Comparison of ENCODE assay signal across 12 cellular contexts in genomic region chrX:139890991-139891700, GRCh38. TPM values are rescaled to one million over a fixed set of nuclear protein-coding genes. Genes with fewer than 3 reads are reported as not detected.
DNase-seq lines count a peak whose midpoint lies in the region; ATAC-seq and TF ChIP-seq lines count a peak whose summit lies in the region.
"Had no signal": no experiment of that assay in that cellular context is flagged by ENCODE, and none has a peak within 500 bp of the region (broad histone marks: within the 10 kb centered on the region; RNA-seq: fewer than 3 reads in every experiment).

No MANE protein-coding gene starts in this region.

- peak overlapping the region; percentile 50 for H3K4me2 ChIP-seq in SK-N-SH

- no peaks in the 10 kb centered on the region for H3K9me3 Mint-ChIP-seq in stimulated activated naive CD8-positive, alpha-beta T cell treated with anti-CD3 and anti-CD28 coated beads, Interleukin-15, amount 100 ng/mL, for 72 hours
- H3K9me3 Mint-ChIP-seq: naive thymus-derived CD4-positive, alpha-beta T cell had no signal

- H3K9me2 ChIP-seq in SK-N-SH, result no peaks in the 10 kb centered on the region

- H3K4me3 Mint-ChIP-seq in stimulated activated naive CD8-positive, alpha-beta T cell treated with anti-CD3 and anti-CD28 coated beads, Interleukin-15, amount 100 ng/mL, for 72 hours, result no peak overlapping the region
- H3K4me3 Mint-ChIP-seq: B cell; naive thymus-derived CD4-positive, alpha-beta T cell had no signal

- 11% methylated on average over 3 of the region's 3 CpGs for WGBS in SK-N-SH (ENCODE audit: low lambda C conversion rate)

- no peaks in the 10 kb centered on the region for H3K9me3 ChIP-seq in SK-N-SH
- H3K9me3 ChIP-seq: adrenal gland, upper lobe of left lung had no signal

- no peaks in the 10 kb centered on the region for H4K20me1 ChIP-seq in SK-N-SH (ENCODE audit: insufficient read depth)

- no peak overlapping the region for H3K9ac ChIP-seq in SK-N-SH

- TF ChIP-seq CTCF in SK-N-SH (IDR thresholded peaks at IDR 0.05), result no peak

- H3K27me3 Mint-ChIP-seq in stimulated activated naive CD8-positive, alpha-beta T cell treated with anti-CD3 and anti-CD28 coated beads, Interleukin-15, amount 100 ng/mL, for 72 hours, result no peaks in the 10 kb centered on the region
- H3K27me3 Mint-ChIP-seq: B cell; naive thymus-derived CD4-positive, alpha-beta T cell had no signal

- H2AFZ ChIP-seq in SK-N-SH (ENCODE audit: low read depth), result no peak overlapping the region

- H3K79me2 ChIP-seq in SK-N-SH (ENCODE audit: insufficient read depth), result peaks cover 93% of the 10 kb centered on the region

- no peak for TF ChIP-seq RAD21 in SK-N-SH (IDR thresholded peaks at IDR 0.05; ENCODE audit: low read length)

- ATAC-seq in stimulated activated naive CD8-positive, alpha-beta T cell treated with anti-CD3 and anti-CD28 coated beads, Interleukin-15, Interleukin-2, amounts not matched to agents 100 U/mL and 50 U/mL, for 24 hours, result peak; percentile 55
- ATAC-seq in stimulated activated naive CD8-positive, alpha-beta T cell treated with anti-CD3 and anti-CD28 coated beads, Interleukin-15, amount 100 ng/mL, for 72 hours, result no peak
- ATAC-seq: naive thymus-derived CD4-positive, alpha-beta T cell had no signal

- H3K27ac ChIP-seq in SK-N-SH (ENCODE audit: low read depth in 2 of 2, low read length in 1 of 2), result peak overlapping the region in 1 of 2 experiments; percentile 79; a peak in 2 of 4 replicates
- H3K27ac ChIP-seq: adrenal gland, upper lobe of left lung had no signal

- peaks cover 18% of the 10 kb centered on the region for H3K4me1 Mint-ChIP-seq in stimulated activated naive CD8-positive, alpha-beta T cell treated with anti-CD3 and anti-CD28 coated beads, Interleukin-15, amount 100 ng/mL, for 72 hours

- H3F3A ChIP-seq in SK-N-SH (replicated peaks; ENCODE audit: insufficient read depth), result peaks cover 21% of the 10 kb centered on the region

- H3K4me1 ChIP-seq in SK-N-SH (ENCODE audit: control insufficient read depth in 1 of 2, insufficient read depth in 2 of 2, low read depth in 1 of 2, low read length in 1 of 2), result peaks cover 0 to 14% of the 10 kb centered on the region in 2 experiments; a peak in 1 of 4 replicates
- H3K4me1 ChIP-seq: adrenal gland, upper lobe of left lung had no signal

- POLR2A ChIA-PET in SK-N-SH (lab: Yijun Ruan, JAX), result no interaction called here
- POLR2A ChIA-PET in HEK293T (lab: Yijun Ruan, JAX), result no interaction called here

- DNase-seq in stimulated activated naive CD8-positive, alpha-beta T cell treated with anti-CD3 and anti-CD28 coated beads, Interleukin-15, Interleukin-2, amounts not matched to agents 100 U/mL and 50 U/mL, for 24 hours, result no peak
- DNase-seq in stimulated activated naive CD8-positive, alpha-beta T cell treated with anti-CD3 and anti-CD28 coated beads, Interleukin-15, amount 100 ng/mL, for 72 hours, result no peak
- DNase-seq in SK-N-SH (no peak), fibroblast of gingiva (ENCODE audit: low read depth) (peak; percentile 38), stromal cell of bone marrow (ENCODE audit: low read depth) (peak; percentile 36), HEK293T (ENCODE audit: extremely low spot score) (no peak), iPS-NIHi7 (ENCODE audit: extremely low spot score) (no peak), cardiac septum (ENCODE audit: low spot score) (no peak)
- DNase-seq: naive thymus-derived CD4-positive, alpha-beta T cell; upper lobe of left lung had no signal

- H3K4me3 ChIP-seq in SK-N-SH (ENCODE audit: low read depth in 2 of 2, low read length in 1 of 2), result no peak overlapping the region
- H3K4me3 ChIP-seq: adrenal gland, upper lobe of left lung had no signal

- no peak for TF ChIP-seq EP300 in SK-N-SH (IDR thresholded peaks at IDR 0.05; ENCODE audit: borderline replicate concordance in 1 of 2, low read depth in 1 of 2, low read length in 1 of 2)

- CTCF ChIA-PET in SK-N-SH (lab: Yijun Ruan, JAX), result interaction anchor here (0.7 kb wide), 1 partner anchor 198 kb away, joined by 3 read pairs; no protein-coding TSS in a partner anchor
- CTCF ChIA-PET in HEK293T (lab: Yijun Ruan, JAX), result interaction anchor here (0.7 kb wide), 1 partner anchor 360 kb away, joined by 3 read pairs; no protein-coding TSS in a partner anchor

- intact Hi-C loops in cardiac septum (cut with DNase I), result no loop called here

- H3K27ac Mint-ChIP-seq in stimulated activated naive CD8-positive, alpha-beta T cell treated with anti-CD3 and anti-CD28 coated beads, Interleukin-15, amount 100 ng/mL, for 72 hours, result peak overlapping the region in 1 of 2 donors; percentile 96
- H3K27ac Mint-ChIP-seq: B cell had no signal

- no peaks in the 10 kb centered on the region for H3K27me3 ChIP-seq in SK-N-SH (ENCODE audit: insufficient read depth)
- H3K27me3 ChIP-seq: adrenal gland, upper lobe of left lung had no signal

- no peaks in the 10 kb centered on the region for H3K36me3 ChIP-seq in SK-N-SH (replicated peaks in 1 of 2; ENCODE audit: control insufficient read depth in 1 of 2, insufficient read depth in 2 of 2, low read length in 1 of 2)
- H3K36me3 ChIP-seq: adrenal gland, upper lobe of left lung had no signal

TF ChIP-seq in SK-N-SH, 30 proteins besides CTCF, POLR2A, EP300 and RAD21:
- TF ChIP-seq ELF1 (IDR thresholded peaks at IDR 0.05) (no peak), TAF1 (IDR thresholded peaks at IDR 0.05; ENCODE audit: borderline replicate concordance, low read depth, low read length) (no peak), SMC3 (IDR thresholded peaks at IDR 0.05; ENCODE audit: low read depth, low read length) (no peak), TCF12 (IDR thresholded peaks at IDR 0.05) (peak; percentile 18; the same call in 1 of the 2 replicates), CHD2 (IDR thresholded peaks at IDR 0.05; ENCODE audit: low read length, partially characterized antibody) (no peak), FOSL2 (IDR thresholded peaks at IDR 0.05; ENCODE audit: borderline replicate concordance, low read depth) (peak; percentile 54; the same call in 1 of the 2 replicates), JUND (IDR thresholded peaks at IDR 0.05) (peak; percentile 45)

TF ChIP-seq in HEK293T, 16 proteins besides CTCF, POLR2A, EP300 and RAD21:
- TF ChIP-seq BHLHE40 (IDR thresholded peaks at IDR 0.05; ENCODE audit: borderline replicate concordance), result no peak
- TF ChIP-seq ELF4 (IDR thresholded peaks at IDR 0.05), result no peak
- no peak for TF ChIP-seq CTBP1 (IDR thresholded peaks at IDR 0.05; ENCODE audit: borderline replicate concordance)
- no peak for TF ChIP-seq NFRKB (IDR thresholded peaks at IDR 0.05)
- TF ChIP-seq FOXK2 (IDR thresholded peaks at IDR 0.05), result no peak
- TF ChIP-seq ZNF384 (IDR thresholded peaks at IDR 0.05), result no peak
- TF ChIP-seq L3MBTL2 (conservative IDR thresholded peaks at IDR 0.05), result no peak
- no peak for TF ChIP-seq PKNOX1 (IDR thresholded peaks at IDR 0.05)
- TF ChIP-seq TARDBP (IDR thresholded peaks at IDR 0.05), result no peak
- no peak for TF ChIP-seq SUZ12 (IDR thresholded peaks at IDR 0.05)
- no peak for TF ChIP-seq LEF1 (IDR thresholded peaks at IDR 0.05; ENCODE audit: borderline replicate concordance)
- no peak for TF ChIP-seq HDGF (IDR thresholded peaks at IDR 0.05; ENCODE audit: borderline replicate concordance)
- TF ChIP-seq FOXA1 (IDR thresholded peaks at IDR 0.05), result no peak
- TF ChIP-seq FOXM1 (IDR thresholded peaks at IDR 0.05; ENCODE audit: borderline replicate concordance), result no peak
- TF ChIP-seq ARNT (IDR thresholded peaks at IDR 0.05), result no peak
- TF ChIP-seq SP1 (IDR thresholded peaks at IDR 0.05), result no peak
TF ChIP-seq in HEK293T: peak in this region for 0.

RNA-seq across cellular contexts. Expression of gene ATP11C, which starts 41.7 kb away (rescaled TPM):
- 18.5 and 23.5 TPM in 2 replicates for polyA plus RNA-seq in SK-N-SH (2012; rRNA removed)
- 29.5 and 35.0 TPM in 2 replicates for polyA plus RNA-seq in SK-N-SH (2012; cell fraction: cytosol; rRNA removed)
- 13.0 and 25.6 TPM in 2 replicates for polyA plus RNA-seq in SK-N-SH (2012; cell fraction: nucleus; rRNA removed)
- total RNA-seq in cardiac septum, result 5.8 TPM

Comparison
In these comparisons a context has a peak if more than half of its experiments do, and no peak if none do; other contexts are left out.
1. DNase-seq: peak in fibroblast of gingiva (single experiment) and stromal cell of bone marrow (single experiment); none in stimulated activated naive CD8-positive, alpha-beta T cell treated with anti-CD3 and anti-CD28 coated beads, Interleukin-15, Interleukin-2, amounts not matched to agents 100 U/mL and 50 U/mL, for 24 hours (single experiment), stimulated activated naive CD8-positive, alpha-beta T cell treated with anti-CD3 and anti-CD28 coated beads, Interleukin-15, amount 100 ng/mL, for 72 hours (0 of 2), SK-N-SH (single experiment), HEK293T (single experiment), iPS-NIHi7 (single experiment) and cardiac septum (single experiment).